Comparison of ENCODE assay signal across 19 cellular contexts in the genomic region with DNA sequence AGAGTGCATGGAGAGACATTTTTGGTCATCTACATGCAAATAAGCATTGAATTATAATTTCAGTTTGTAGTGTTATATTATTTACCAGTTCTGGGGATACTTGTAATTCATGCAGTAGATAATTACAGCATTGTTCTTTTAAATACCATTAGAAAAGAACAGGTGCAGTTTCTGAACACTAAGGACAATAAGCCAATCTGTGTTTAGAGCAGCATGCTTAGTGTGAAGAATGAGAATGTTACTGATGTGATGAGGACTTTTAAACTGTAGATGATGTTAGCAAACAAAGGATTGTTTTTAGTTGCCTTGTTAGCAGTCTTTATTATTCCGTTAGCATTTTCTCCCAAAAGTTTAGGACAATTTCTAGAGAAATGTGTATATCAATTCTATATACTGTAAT.
"Had no signal": no experiment of that assay in that cellular context is flagged by ENCODE, and none has a peak within 500 bp of the region (broad histone marks: within the 10 kb centered on the region; RNA-seq: fewer than 3 reads in every experiment).

No MANE protein-coding gene starts in this region.

- H3K9me3 ChIP-seq: heart right ventricle, neutrophil, spleen, thoracic aorta, transverse colon had no signal

- H3K4me3 ChIP-seq: dorsolateral prefrontal cortex, heart right ventricle, spleen, thoracic aorta, transverse colon had no signal

- H3K27ac ChIP-seq: heart right ventricle, neutrophil, spleen, thoracic aorta, transverse colon had no signal

- H3K4me1 ChIP-seq: heart right ventricle, spleen, transverse colon had no signal

- H3K36me3 ChIP-seq: heart right ventricle, neutrophil, spleen, thoracic aorta, transverse colon had no signal

- ATAC-seq: heart right ventricle; left lobe of liver; naive thymus-derived CD8-positive, alpha-beta T cell; sciatic nerve; stimulated activated naive B cell treated with anti-CD40 and anti-IgM and Interleukin-4, amounts not matched to agents 10 μg/mL and 1 μg/mL and 100 μg/mL, for 72 hours; stimulated activated naive CD8-positive, alpha-beta T cell treated with anti-CD3 and anti-CD28 coated beads, Interleukin-15, amount 100 ng/mL, for 72 hours had no signal

- DNase-seq: cortex of kidney; dorsolateral prefrontal cortex; effector CD8-positive, alpha-beta T cell; heart right ventricle; islet precursor cell; mammary epithelial cell; naive thymus-derived CD8-positive, alpha-beta T cell; posterior cingulate gyrus; spleen; stimulated activated CD4-positive, alpha-beta T cell treated with anti-CD3 and anti-CD28 coated beads, Interleukin-15, amount 100 ng/mL, for 24 hours; stimulated activated CD4-positive, alpha-beta T cell treated with anti-CD3 and anti-CD28 coated beads, Interleukin-1b, Interleukin-23, amount 100 ng/mL, for 48 hours; stimulated activated CD4-positive, alpha-beta T cell treated with anti-CD3 and anti-CD28 coated beads, Interleukin-4, amount 100 ng/mL, for 4 hours; stimulated activated naive B cell treated with anti-CD40 and anti-IgM and Interleukin-4, amounts not matched to agents 10 μg/mL and 1 μg/mL and 100 μg/mL, for 72 hours; stimulated activated naive CD8-positive, alpha-beta T cell treated with anti-CD3 and anti-CD28 coated beads, Interleukin-15, amount 100 ng/mL, for 72 hours; transverse colon had no signal

- H3K27me3 ChIP-seq: dorsolateral prefrontal cortex, heart right ventricle, neutrophil, spleen, transverse colon had no signal
